Comparison of ENCODE assay signal across 9 cellular contexts in genomic region chr15:52262364-52262763, GRCh38. TPM values are rescaled to one million over a fixed set of nuclear protein-coding genes. Genes with fewer than 3 reads are reported as not detected.
DNase-seq lines count a peak whose midpoint lies in the region; ATAC-seq and TF ChIP-seq lines count a peak whose summit lies in the region.
"Had no signal": no experiment of that assay in that cellular context is flagged by ENCODE, and none has a peak within 500 bp of the region (broad histone marks: within the 10 kb centered on the region; RNA-seq: fewer than 3 reads in every experiment).

No MANE protein-coding gene starts in this region.

- RAD21 ChIA-PET in HCT116 (lab: Charles Lee; ENCODE audit: low non-redundant PET in 1 of 2, low total read pairs in 2 of 2, uncharacterized antibody in 2 of 2, unreplicated experiment in 2 of 2): no interaction called here

- POLR2A ChIA-PET in HCT116 (lab: Charles Lee): interaction anchor here (1.0 kb wide), 1 partner anchor 26 kb away, joined by 3 read pairs; no protein-coding TSS in a partner anchor
- POLR2A ChIA-PET in activated B cell treated with CpG ODN at 0.5 μM for 24 hours (lab: Charles Lee): interaction anchor here (0.7 to 16.1 kb wide), 14 partner anchors 9 to 1498 kb away, joined by 3 to 297 read pairs (median 5); partner anchors contain the start of gene ATOSA

- H3K27ac Mint-ChIP-seq in activated B cell treated with CpG ODN at 0.5 μM for 24 hours: peak overlapping the region; percentile 94

- H3F3A ChIP-seq in GM23248 (ENCODE audit: insufficient read depth): 0 out of 2 replicates have a peak, but pooled peaks cover 4% of the 10 kb centered on the region

- 61 to 70% methylated on average over 3 of the region's 5 CpGs for WGBS in gastroesophageal sphincter (ENCODE audit: low coverage in 1 of 2), 2 donors
- 75 to 85% methylated on average over 5 of the region's 5 CpGs for WGBS in GM23248 (ENCODE audit: low coverage in 1 of 2, low lambda C conversion rate in 2 of 2, missing lambda C conversion rate in 2 of 2), 2 experiments

- H3K4me3 ChIP-seq in HCT116 (replicated peaks in 1 of 2; ENCODE audit: low read depth in 1 of 2, low read length in 2 of 2): no peak overlapping the region
- H3K4me3 ChIP-seq in gastroesophageal sphincter: no peak overlapping the region
- no peak overlapping the region for H3K4me3 ChIP-seq in gastrocnemius medialis
- H3K4me3 ChIP-seq in GM23248: no peak overlapping the region
- no peak overlapping the region for H3K4me3 ChIP-seq in brain microvascular endothelial cell (ENCODE audit: low read depth, low read length)

- TF ChIP-seq RAD21 in HCT116 (IDR thresholded peaks at IDR 0.05; ENCODE audit: low read depth): no peak

- in situ Hi-C loops in gastrocnemius medialis (cut with MboI; ENCODE audit: low sequenced_read_pairs in 4 of 4) (loop anchor here in 1 of 4 donors (10.0 kb wide), 1 partner anchor 272 kb away; no protein-coding TSS in a partner anchor), GM23248 (cut with MboI) (no loop called here), brain microvascular endothelial cell (cut with HindIII; ENCODE audit: low pct_ligation_motif_present, low sequenced_read_pairs) (no loop called here)

- TF ChIP-seq CTCF in HCT116 (IDR thresholded peaks at IDR 0.05 in 2 of 3, conservative IDR thresholded peaks at IDR 0.05 in 1 of 3; ENCODE audit: borderline replicate concordance in 1 of 3, insufficient read depth in 1 of 3, low read depth in 2 of 3, low read length in 2 of 3): no peak
- TF ChIP-seq CTCF in activated B cell treated with CpG ODN at 0.5 μM for 24 hours (IDR thresholded peaks at IDR 0.05): no peak
- TF ChIP-seq CTCF in gastroesophageal sphincter (IDR thresholded peaks at IDR 0.05): no peak
- no peak for TF ChIP-seq CTCF in gastrocnemius medialis (IDR thresholded peaks at IDR 0.05 in 4 of 5, conservative IDR thresholded peaks at IDR 0.05 in 1 of 5)
- TF ChIP-seq CTCF in brain microvascular endothelial cell (IDR thresholded peaks at IDR 0.05; ENCODE audit: low read depth, low read length, missing control alignments): no peak

- H2AFZ ChIP-seq in HCT116 (ENCODE audit: low read depth, low read length, poor library complexity, severe bottlenecking) (no peak overlapping the region), GM23248 (no peak overlapping the region)

- no TSS peak for BruUV-seq in HCT116 (replicated peaks; lab: Mats Ljungman, UMichigan)

- peaks cover 34% of the 10 kb centered on the region for H3K4me1 Mint-ChIP-seq in activated B cell treated with CpG ODN at 0.5 μM for 24 hours

- no peaks in the 10 kb centered on the region for H3K27me3 Mint-ChIP-seq in activated B cell treated with CpG ODN at 0.5 μM for 24 hours

- H3K9me2 ChIP-seq in HCT116 (ENCODE audit: insufficient read depth) (no peaks in the 10 kb centered on the region), GM23248 (ENCODE audit: insufficient read depth) (no peaks in the 10 kb centered on the region)

- H3K4me1 ChIP-seq in HCT116 (ENCODE audit: control insufficient read depth in 1 of 2, insufficient read depth in 2 of 2, low read length in 2 of 2): peaks cover 10 to 12% of the 10 kb centered on the region in 2 experiments; a peak in 3 of 4 replicates
- H3K4me1 ChIP-seq in gastroesophageal sphincter: peaks cover 5 to 23% (median 13%) of the 10 kb centered on the region in 3 donors
- peaks cover 10 to 14% of the 10 kb centered on the region in 2 donors for H3K4me1 ChIP-seq in gastrocnemius medialis
- peaks cover 17% of the 10 kb centered on the region for H3K4me1 ChIP-seq in GM23248 (ENCODE audit: insufficient read depth)

- no peaks in the 10 kb centered on the region for H4K20me1 ChIP-seq in HCT116 (ENCODE audit: insufficient read depth)
- no peaks in the 10 kb centered on the region for H4K20me1 ChIP-seq in GM23248 (ENCODE audit: insufficient read depth)

- H3K9ac ChIP-seq in HCT116 (ENCODE audit: low read length) (no peak overlapping the region), GM23248 (no peak overlapping the region)

- peak overlapping the region; percentile 71 for H3K4me3 Mint-ChIP-seq in activated B cell treated with CpG ODN at 0.5 μM for 24 hours

- intact Hi-C loops in HCT116 (cut with micrococcal nuclease): no loop called here
- intact Hi-C loops in activated B cell treated with CpG ODN at 0.5 μM for 24 hours (cut with micrococcal nuclease): loop anchor here (1.0 to 2.0 kb wide), 4 partner anchors 28 to 83 kb away; no protein-coding TSS in a partner anchor
- intact Hi-C loops in gastrocnemius medialis (cut with DNase I; ENCODE audit: low total_unique reads): no loop called here

- H3K79me2 ChIP-seq in HCT116 (ENCODE audit: insufficient read depth, low read length): no peaks in the 10 kb centered on the region
- H3K79me2 ChIP-seq in GM23248 (ENCODE audit: insufficient read depth): no peaks in the 10 kb centered on the region

- H3K36me3 Mint-ChIP-seq in activated B cell treated with CpG ODN at 0.5 μM for 24 hours (ENCODE audit: low read depth): no peaks in the 10 kb centered on the region

- H3K4me2 ChIP-seq in HCT116 (ENCODE audit: low read length) (no peak overlapping the region), GM23248 (ENCODE audit: unreplicated experiment) (no peak overlapping the region)

- no peaks in the 10 kb centered on the region for H3K9me3 Mint-ChIP-seq in activated B cell treated with CpG ODN at 0.5 μM for 24 hours

- H3K27ac ChIP-seq in HCT116 (ENCODE audit: low read depth, low read length) (peak overlapping the region; percentile 11; the same call in 1 of the 2 replicates), gastroesophageal sphincter (peak overlapping the region; percentile 48 to 85 (median 81)), gastrocnemius medialis (peak overlapping the region; percentile 65 to 75 (median 68)), GM23248 (no peak overlapping the region), brain microvascular endothelial cell (no peak overlapping the region)

- H3K27me3 ChIP-seq in HCT116 (ENCODE audit: insufficient read depth, low read length) (no peaks in the 10 kb centered on the region), gastroesophageal sphincter (no peaks in the 10 kb centered on the region), gastrocnemius medialis (no peaks in the 10 kb centered on the region), GM23248 (replicated peaks; ENCODE audit: insufficient read depth) (no peaks in the 10 kb centered on the region; the same call in 1 of the 2 replicates), brain microvascular endothelial cell (replicated peaks) (no peaks in the 10 kb centered on the region)

- CTCF ChIA-PET in HCT116 (lab: Charles Lee) (interaction anchor here (1.6 kb wide), 1 partner anchor 473 kb away, joined by 5 read pairs; no protein-coding TSS in a partner anchor), activated B cell treated with CpG ODN at 0.5 μM for 24 hours (lab: Charles Lee) (interaction anchor here (0.5 to 2.1 kb wide), 11 partner anchors 26 to 612 kb away, joined by 3 to 10 read pairs (median 4); no protein-coding TSS in a partner anchor)

- peaks cover 6 to 11% of the 10 kb centered on the region in 2 experiments; a peak in 3 of 4 replicates for H3K36me3 ChIP-seq in HCT116 (ENCODE audit: control insufficient read depth in 1 of 2, insufficient read depth in 2 of 2, low read length in 2 of 2)
- H3K36me3 ChIP-seq in gastroesophageal sphincter: peaks cover 0 to 4% of the 10 kb centered on the region in 2 donors
- H3K36me3 ChIP-seq in gastrocnemius medialis: no peaks in the 10 kb centered on the region
- no peaks in the 10 kb centered on the region for H3K36me3 ChIP-seq in GM23248 (ENCODE audit: low read depth)
- H3K36me3 ChIP-seq in brain microvascular endothelial cell (replicated peaks): no peaks in the 10 kb centered on the region

- TF ChIP-seq POLR2A in HCT116 (IDR thresholded peaks at IDR 0.05; ENCODE audit: borderline replicate concordance, extremely low read depth, insufficient read depth, insufficient read length) (no peak), gastroesophageal sphincter (IDR thresholded peaks at IDR 0.05) (no peak), gastrocnemius medialis (IDR thresholded peaks at IDR 0.05) (no peak)

- no peak for DNase-seq in HCT116 (ENCODE audit: low read depth, low spot score)
- no peak for DNase-seq in activated B cell treated with CpG ODN at 0.5 μM for 24 hours
- no peak for DNase-seq in gastrocnemius medialis
- DNase-seq in GM23248: no peak
- DNase-seq in brain microvascular endothelial cell: no peak
- DNase-seq: NCI-H510A treated with DMSO at 0.1 percent for 48 hours had no signal

- ATAC-seq in HCT116 (no peak), activated B cell treated with CpG ODN at 0.5 μM for 24 hours (ENCODE audit: low read depth) (no peak), gastroesophageal sphincter (no peak), gastrocnemius medialis (no peak), GM19023 (IDR thresholded peaks at IDR 0.05; ENCODE audit: unreplicated experiment) (no peak), GM19324 (IDR thresholded peaks at IDR 0.05; ENCODE audit: low FRiP score, unreplicated experiment) (no peak)

- no peak for TF ChIP-seq EP300 in gastroesophageal sphincter (IDR thresholded peaks at IDR 0.05)

- H3K9me3 ChIP-seq in HCT116 (ENCODE audit: control insufficient read depth in 1 of 2, insufficient read depth in 1 of 2, low read depth in 1 of 2, low read length in 2 of 2) (no peaks in the 10 kb centered on the region), gastroesophageal sphincter (no peaks in the 10 kb centered on the region), gastrocnemius medialis (no peaks in the 10 kb centered on the region), GM23248 (ENCODE audit: low read depth) (no peaks in the 10 kb centered on the region)

TF ChIP-seq in HCT116, 20 proteins besides CTCF, POLR2A, EP300 and RAD21 (continues in another document):
- TF ChIP-seq YY1 (IDR thresholded peaks at IDR 0.05; ENCODE audit: extremely low read depth, insufficient replicate concordance, low read depth, low read length) (no peak), SRF (IDR thresholded peaks at IDR 0.05; ENCODE audit: low read depth) (no peak), ELF1 (IDR thresholded peaks at IDR 0.05; ENCODE audit: borderline replicate concordance, low read depth) (no peak), SIN3A (IDR thresholded peaks at IDR 0.05; ENCODE audit: low read depth) (no peak), TCF7L2 (IDR thresholded peaks at IDR 0.05; ENCODE audit: borderline replicate concordance, extremely low read depth, insufficient read depth, insufficient read length) (no peak), POLR2AphosphoS5 (IDR thresholded peaks at IDR 0.05; ENCODE audit: low read depth, low read length) (no peak), EZH2 (IDR thresholded peaks at IDR 0.05) (no peak), EZH2phosphoT487 (IDR thresholded peaks at IDR 0.05; ENCODE audit: borderline replicate concordance) (no peak)

RNA-seq across cellular contexts. Expression of gene MYO5C, which starts 33.2 kb away (rescaled TPM):
- total RNA-seq in HCT116 (2021; ENCODE audit: unreplicated experiment): 34.0 TPM
- polyA plus RNA-seq in HCT116 (2012): 12.2 and 13.5 TPM in 2 replicates
- 2.4 and 3.3 TPM in 2 replicates for total RNA-seq in activated B cell treated with CpG ODN at 0.5 μM for 24 hours
- 10 to 100 TPM in 3 of 4 donors, 1 to 10 TPM in 1; 2.6 to 12.3 (median 10.2) TPM for total RNA-seq in gastroesophageal sphincter
- 1 to 10 TPM; 1.2 to 4.3 (median 2.9) TPM for total RNA-seq in gastrocnemius medialis
- total RNA-seq in GM23248 (2014; rRNA removed; shearing (Covaris generic)): not detected in 2 replicates
- polyA plus RNA-seq in GM23248 (2016; fragmentation: Nextera tagmentation; extraction: Ambion mirVana): not detected in 2 replicates

Comparison
In these comparisons a context has a peak if more than half of its experiments do, and no peak if none do; other contexts are left out.
1. H3K27ac ChIP-seq: peak in HCT116 (single experiment), gastroesophageal sphincter (4 of 4) and gastrocnemius medialis (4 of 4); none in GM23248 (single experiment) and brain microvascular endothelial cell (single experiment).